In genomic region chr18:3411854-3412268, GRCh38 we compare ENCODE assay signal across 8 cellular contexts. TPM values are rescaled to one million over a fixed set of nuclear protein-coding genes. Genes with fewer than 3 reads are reported as not detected.
DNase-seq lines count a peak whose midpoint lies in the region; ATAC-seq, FAIRE-seq and TF ChIP-seq lines count a peak whose summit lies in the region.

No MANE protein-coding gene starts in this region.

- H3K36me3 ChIP-seq in liver (ENCODE audit: control insufficient read depth in 4 of 4, insufficient read depth in 3 of 4, low read depth in 1 of 4, low read length in 3 of 4) (no peaks in the 10 kb centered on the region), HepG2 (replicated peaks in 1 of 2; ENCODE audit: control insufficient read depth in 1 of 2, insufficient read depth in 2 of 2, low read length in 2 of 2) (no peaks in the 10 kb centered on the region), mucosa of descending colon (ENCODE audit: low read depth) (no peaks in the 10 kb centered on the region), vagina (no peaks in the 10 kb centered on the region)

- WGBS in liver, result 30% methylated on average over 28 of the region's 28 CpGs
- 77% methylated on average over 26 of the region's 28 CpGs for WGBS in HepG2 (ENCODE audit: low lambda C conversion rate)

- CTCF ChIA-PET in HepG2 (lab: Yijun Ruan, JAX; ENCODE audit: low intra/inter-chr PET ratio, low total read pairs), result no interaction called here

- ATAC-seq in HepG2, result no peak
- ATAC-seq in mucosa of descending colon, result peak; percentile 87
- ATAC-seq in GM18873 (IDR thresholded peaks at IDR 0.05; ENCODE audit: low FRiP score, unreplicated experiment), result no peak

- no peaks in the 10 kb centered on the region for H3K79me2 ChIP-seq in HepG2 (ENCODE audit: insufficient read depth, low read length)

- H3K27me3 ChIP-seq in liver (ENCODE audit: control insufficient read depth in 4 of 4, insufficient read depth in 4 of 4, low read length in 3 of 4) (no peaks in the 10 kb centered on the region), HepG2 (ENCODE audit: control insufficient read depth in 1 of 2, insufficient read depth in 2 of 2, low read length in 2 of 2) (peaks cover 0 to 5% of the 10 kb centered on the region in 2 experiments; a peak in 1 of 5 replicates), vagina (no peaks in the 10 kb centered on the region)

- no peak overlapping the region for H3K4me2 ChIP-seq in HepG2 (ENCODE audit: low read depth, low read length)

- H3K4me1 ChIP-seq in liver (ENCODE audit: control insufficient read depth in 4 of 4, insufficient read depth in 4 of 4, low read length in 3 of 4) (no peaks in the 10 kb centered on the region), HepG2 (ENCODE audit: insufficient read depth, low read length) (no peaks in the 10 kb centered on the region), mucosa of descending colon (ENCODE audit: low read depth) (no peaks in the 10 kb centered on the region), vagina (peaks cover 6% of the 10 kb centered on the region)

- no peaks in the 10 kb centered on the region for H4K20me1 ChIP-seq in HepG2 (ENCODE audit: insufficient read depth, low read length)

- intact Hi-C loops in HepG2 (cut with micrococcal nuclease; ENCODE audit: unreplicated experiment), result no loop called here
- intact Hi-C loops in mucosa of descending colon (cut with DNase I, micrococcal nuclease), result no loop called here
- intact Hi-C loops in vagina (cut with DNase I), result no loop called here

- H3K9ac ChIP-seq in liver (ENCODE audit: low read depth in 1 of 2, low read length in 2 of 2) (no peak overlapping the region), HepG2 (ENCODE audit: insufficient read depth, low read depth, low read length) (no peak overlapping the region)

- BruUV-seq in HepG2 (replicated peaks; lab: Mats Ljungman, UMichigan), result no TSS peak

- DNase-seq in HepG2 (ENCODE audit: low spot score) (no peak), mucosa of descending colon (peak; percentile 46 to 77 (median 60)), vagina (ENCODE audit: extremely low spot score in 2 of 2) (no peak), NCI-H345 (lab: John Stamatoyannopoulos, UW) (no peak), SIG-M5 treated with dmso at 0.1 percent for 504 hours (lab: John Stamatoyannopoulos, UW; ENCODE audit: unreplicated experiment) (no peak)
- peak; percentile 24 for DNase-seq in central memory CD4-positive, alpha-beta T cell

- no peak overlapping the region for H2AFZ ChIP-seq in HepG2 (ENCODE audit: low read length)

- TF ChIP-seq RAD21 in liver (IDR thresholded peaks at IDR 0.05) (peak in 1 of 2 donors; percentile 3), HepG2 (CRISPR knock-in tag; IDR thresholded peaks at IDR 0.05) (no peak)

- H3K27ac ChIP-seq in liver (ENCODE audit: low read depth in 1 of 2, low read length in 2 of 2) (no peak overlapping the region), HepG2 (ENCODE audit: extremely low read length, insufficient read depth, low read length) (no peak overlapping the region), vagina (peak overlapping the region; percentile 45)

- H3K9me3 ChIP-seq in liver (ENCODE audit: control insufficient read depth in 4 of 4, low read length in 3 of 4), result no peaks in the 10 kb centered on the region
- H3K9me3 ChIP-seq in HepG2 (ENCODE audit: low read length), result no peaks in the 10 kb centered on the region
- no peaks in the 10 kb centered on the region for H3K9me3 ChIP-seq in mucosa of descending colon
- no peaks in the 10 kb centered on the region for H3K9me3 ChIP-seq in vagina

- TF ChIP-seq CTCF in liver (IDR thresholded peaks at IDR 0.05; ENCODE audit: low read depth, low read length, missing input control) (no peak), HepG2 (CRISPR knock-in tag; IDR thresholded peaks at IDR 0.05) (no peak), mucosa of descending colon (IDR thresholded peaks at IDR 0.05) (no peak), vagina (IDR thresholded peaks at IDR 0.05) (no peak)

- POLR2A ChIA-PET in HepG2 (lab: Yijun Ruan, JAX), result no interaction called here

- H3K4me3 ChIP-seq in liver (ENCODE audit: low read depth in 1 of 3, low read length in 3 of 3), result peak overlapping the region in 1 of 3 donors; percentile 27
- no peak overlapping the region for H3K4me3 ChIP-seq in HepG2 (replicated peaks in 1 of 3; ENCODE audit: insufficient read depth in 1 of 3, low read depth in 2 of 3, low read length in 3 of 3)
- no peak overlapping the region for H3K4me3 ChIP-seq in mucosa of descending colon
- H3K4me3 ChIP-seq in vagina, result peak overlapping the region; percentile 35 to 41

- TF ChIP-seq EP300 in HepG2 (IDR thresholded peaks at IDR 0.05; ENCODE audit: low read depth in 2 of 2, low read length in 2 of 2) (no peak), HepG2 (CRISPR knock-in tag; IDR thresholded peaks at IDR 0.05; ENCODE audit: borderline replicate concordance) (no peak)

- no peak for TF ChIP-seq POLR2A in HepG2 (IDR thresholded peaks at IDR 0.05; ENCODE audit: insufficient read depth in 1 of 2, low read depth in 2 of 2, low read length in 2 of 2)
- no peak for TF ChIP-seq POLR2A in vagina (IDR thresholded peaks at IDR 0.05)

- FAIRE-seq in HepG2 (lab: Jason Lieb, UNC), result no peak

- in situ Hi-C loops in HepG2 (cut with HindIII; ENCODE audit: extremely low pct_ligation_motif_present, low pct_unique_long_range_greater_than_20kb), result no loop called here

TF ChIP-seq in liver, 16 proteins besides CTCF, POLR2A, EP300 and RAD21:
- TF ChIP-seq FOXA2 (IDR thresholded peaks at IDR 0.05) (no peak), NR2F2 (IDR thresholded peaks at IDR 0.05) (peak; percentile 19)

TF ChIP-seq in HepG2, 621 proteins besides CTCF, POLR2A, EP300 and RAD21 (continues in another document):
- TF ChIP-seq ZNF260 (CRISPR knock-in tag; IDR thresholded peaks at IDR 0.05; ENCODE audit: borderline replicate concordance, low read depth) (no peak), TEF (CRISPR knock-in tag; IDR thresholded peaks at IDR 0.05) (no peak), LCORL (IDR thresholded peaks at IDR 0.05) (no peak), LCORL (CRISPR knock-in tag; IDR thresholded peaks at IDR 0.05) (no peak), ZNF337 (CRISPR knock-in tag; IDR thresholded peaks at IDR 0.05; ENCODE audit: borderline replicate concordance, low read depth) (no peak), ELF3 (CRISPR knock-in tag; IDR thresholded peaks at IDR 0.05) (no peak)

RNA-seq across cellular contexts. Expression of gene TGIF1, which starts 38.1 kb away (rescaled TPM):
- total RNA-seq in liver (10 to 100 TPM; 22.9 to 26.4 TPM), HepG2 (2016; rRNA removed; fragmentation: Illumina TruSeq; extraction: Trizol) (44.0 and 50.0 TPM in 2 replicates), mucosa of descending colon (10 to 100 TPM; 37.1 to 67.2 (median 59.1) TPM), vagina (60.9 TPM)
- polyA plus RNA-seq in liver (10 to 100 TPM; 13.1 to 14.0 TPM), HepG2 (2011; rRNA removed) (76.1 and 76.3 TPM in 2 replicates)
- 15.3 and 17.9 TPM in 2 replicates for total RNA-seq in HepG2 (2016; cell fraction: cytosol; rRNA removed; fragmentation: Illumina TruSeq; extraction: Trizol; ENCODE audit: low read depth)
- total RNA-seq in HepG2 (2016; cell fraction: insoluble cytoplasmic fraction; rRNA removed; fragmentation: Illumina TruSeq; extraction: Trizol), result 39.7 and 48.5 TPM in 2 replicates
- total RNA-seq in HepG2 (2016; cell fraction: membrane; rRNA removed; fragmentation: Illumina TruSeq; extraction: Trizol), result 31.9 and 33.8 TPM in 2 replicates
- 48.5 and 49.4 TPM in 2 replicates for total RNA-seq in HepG2 (2016; cell fraction: nucleus; rRNA removed; fragmentation: Illumina TruSeq; extraction: Trizol)
- polyA plus RNA-seq in HepG2 (2011; cell fraction: cytosol; rRNA removed), result 82.7 and 83.0 TPM in 2 replicates
- polyA plus RNA-seq in HepG2 (2011; cell fraction: nucleus; rRNA removed), result 170 and 172 TPM in 2 replicates
- polyA plus RNA-seq in HepG2 (2012), result 35.4 and 51.3 TPM in 2 replicates
- polyA plus RNA-seq in HepG2 (2016; cell fraction: cytosol; fragmentation: Illumina TruSeq; extraction: Trizol; ENCODE audit: low read depth), result 8.5 and 8.6 TPM in 2 replicates
- polyA plus RNA-seq in HepG2 (2016; cell fraction: insoluble cytoplasmic fraction; fragmentation: Illumina TruSeq; extraction: Trizol; ENCODE audit: low read depth), result 37.9 and 44.1 TPM in 2 replicates
- polyA plus RNA-seq in HepG2 (2016; cell fraction: membrane; fragmentation: Illumina TruSeq; extraction: Trizol; ENCODE audit: low read depth), result 16.3 and 18.7 TPM in 2 replicates
- 82.0 and 82.8 TPM in 2 replicates for polyA plus RNA-seq in HepG2 (2016; cell fraction: nucleus; fragmentation: Illumina TruSeq; extraction: Trizol; ENCODE audit: insufficient read depth, low read depth)
- 89.5 and 113 TPM in 2 replicates for polyA minus RNA-seq in HepG2 (2011; rRNA and poly(A)+ RNA removed; ENCODE audit: low replicate concordance)
- polyA minus RNA-seq in HepG2 (2011; cell fraction: cytosol; rRNA and poly(A)+ RNA removed), result 43.2 and 45.1 TPM in 2 replicates
- 66.8 and 68.0 TPM in 2 replicates for polyA minus RNA-seq in HepG2 (2011; cell fraction: nucleus; rRNA and poly(A)+ RNA removed)

Comparison
In these comparisons a context has a peak if more than half of its experiments do, and no peak if none do; other contexts are left out.
1. H3K4me3 ChIP-seq: peak in vagina (2 of 2); none in HepG2 (0 of 3) and mucosa of descending colon (single experiment).
2. DNase-seq: peak in central memory CD4-positive, alpha-beta T cell (single experiment) and mucosa of descending colon (3 of 3); none in HepG2 (single experiment), vagina (0 of 2), NCI-H345 (single experiment) and SIG-M5 treated with dmso at 0.1 percent for 504 hours (single experiment).